8 cellular contexts compared by ENCODE assay signal in genomic region chr7:94183289-94183749, GRCh38.
DNase-seq lines count a peak whose midpoint lies in the region; ATAC-seq and TF ChIP-seq lines count a peak whose summit lies in the region.

No MANE protein-coding gene starts in this region.

- DNase-seq in NK-92 treated with Interleukin-12 subunit alpha and Interleukin-12 subunit beta, amount 100 ng/mL, for 24 hours (lab: John Stamatoyannopoulos, UW) = peak; percentile 15
- DNase-seq in NK-92 (lab: John Stamatoyannopoulos, UW; ENCODE audit: unreplicated experiment) (no peak), T47D (ENCODE audit: low read depth in 1 of 2, low spot score in 1 of 2) (peak; percentile 5 to 73), left lobe of liver (ENCODE audit: low spot score) (no peak), vagina (ENCODE audit: extremely low spot score in 2 of 2) (no peak), cerebellar nuclear complex (lab: John Stamatoyannopoulos, UW) (no peak)
- DNase-seq in activated CD4-positive, alpha-beta T cell treated with anti-CD3 and anti-CD28 coated beads, Interleukin-2, amount 50 U/mL, for 4 hours = no peak

- no peaks in the 10 kb centered on the region for H3K9me3 ChIP-seq in vagina

- no peaks in the 10 kb centered on the region for H3K27me3 ChIP-seq in vagina

- TF ChIP-seq POLR2A in vagina (IDR thresholded peaks at IDR 0.05) = no peak

- intact Hi-C loops in vagina (cut with DNase I) = no loop called here

- in situ Hi-C loops in T47D (cut with HindIII; ENCODE audit: low pct_unique_long_range_greater_than_20kb, low sequenced_read_pairs) = no loop called here

- no peaks in the 10 kb centered on the region for H3K4me1 ChIP-seq in vagina

- H3K27ac ChIP-seq in vagina = peak overlapping the region; percentile 29

- no peak overlapping the region for H3K4me3 ChIP-seq in vagina

- no peak for TF ChIP-seq CTCF in vagina (IDR thresholded peaks at IDR 0.05)

- H3K36me3 ChIP-seq in vagina = no peaks in the 10 kb centered on the region

- ATAC-seq in left lobe of liver = peak; percentile 52
- no peak for ATAC-seq in GM19328 (IDR thresholded peaks at IDR 0.05; ENCODE audit: unreplicated experiment)

Comparison
In these comparisons a context has a peak if more than half of its experiments do, and no peak if none do; other contexts are left out.
1. DNase-seq: peak in NK-92 treated with Interleukin-12 subunit alpha and Interleukin-12 subunit beta, amount 100 ng/mL, for 24 hours (single experiment) and T47D (2 of 2); none in NK-92 (single experiment), left lobe of liver (single experiment), vagina (0 of 2), cerebellar nuclear complex (0 of 2) and activated CD4-positive, alpha-beta T cell treated with anti-CD3 and anti-CD28 coated beads, Interleukin-2, amount 50 U/mL, for 4 hours (0 of 2).